Comparison of ENCODE assay signal across 13 cellular contexts in genomic region chr18:77948571-77948970, GRCh38.
"Had no signal": no experiment of that assay in that cellular context is flagged by ENCODE, and none has a peak within 500 bp of the region (broad histone marks: within the 10 kb centered on the region; RNA-seq: fewer than 3 reads in every experiment).

No MANE protein-coding gene starts in this region.

- H3K36me3 Mint-ChIP-seq: naive thymus-derived CD4-positive, alpha-beta T cell had no signal

- DNase-seq: effector CD4-positive, alpha-beta T cell; foreskin melanocyte; head of caudate nucleus; left colon; naive thymus-derived CD4-positive, alpha-beta T cell; ovary; sigmoid colon; stimulated activated CD4-positive, alpha-beta T cell treated with anti-CD3 and anti-CD28 coated beads, Interleukin-2, amount 100 ng/mL, for 24 hours; stimulated activated CD4-positive, alpha-beta T cell treated with anti-CD3 and anti-CD28 coated beads, Interleukin-4, amount 100 ng/mL, for 4 hours; stimulated activated naive CD4-positive, alpha-beta T cell; stomach; substantia nigra; transverse colon had no signal

- H3K27ac Mint-ChIP-seq: naive thymus-derived CD4-positive, alpha-beta T cell had no signal

- H3K4me1 Mint-ChIP-seq: naive thymus-derived CD4-positive, alpha-beta T cell had no signal

- H3K4me3 Mint-ChIP-seq: naive thymus-derived CD4-positive, alpha-beta T cell had no signal

- ATAC-seq: left colon; naive thymus-derived CD4-positive, alpha-beta T cell had no signal
